ENCODE assay signal across 1 cellular context in genomic region chr17:47830991-47831933, GRCh38.
A peak's percentile ranks its signal among the peaks of the same experiment; 100 is the strongest.
TF ChIP-seq lines count a peak whose summit lies in the region.

A gene with protein sequence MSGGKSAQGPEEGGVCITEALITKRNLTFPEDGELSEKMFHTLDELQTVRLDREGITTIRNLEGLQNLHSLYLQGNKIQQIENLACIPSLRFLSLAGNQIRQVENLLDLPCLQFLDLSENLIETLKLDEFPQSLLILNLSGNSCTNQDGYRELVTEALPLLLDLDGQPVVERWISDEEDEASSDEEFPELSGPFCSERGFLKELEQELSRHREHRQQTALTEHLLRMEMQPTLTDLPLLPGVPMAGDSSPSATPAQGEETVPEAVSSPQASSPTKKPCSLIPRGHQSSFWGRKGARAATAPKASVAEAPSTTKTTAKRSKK (plus strand): TSS chr17:47831670. CDS start chr17:47831990, 320 bp downstream.
MRPL10 (minus strand) TSS chr17:47831541; CDS start chr17:47831511, 30 bp downstream.

TF ChIP-seq in HepG2, 621 proteins besides CTCF, POLR2A, EP300 and RAD21 (continues in another document):
- TF ChIP-seq SUZ12 (IDR thresholded peaks at IDR 0.05; ENCODE audit: low read depth, low read length) (peak; percentile 40), KAT8 (CRISPR knock-in tag; IDR thresholded peaks at IDR 0.05) (peak; percentile 99), TAF1 (CRISPR knock-in tag; IDR thresholded peaks at IDR 0.05) (peak; percentile 96), YEATS4 (CRISPR knock-in tag; IDR thresholded peaks at IDR 0.05; ENCODE audit: borderline replicate concordance) (peak; percentile 75), SMC3 (IDR thresholded peaks at IDR 0.05; ENCODE audit: low read length) (peak; percentile 43), SALL1 (CRISPR knock-in tag; IDR thresholded peaks at IDR 0.05) (peak; percentile 93), SMAD3 (CRISPR knock-in tag; IDR thresholded peaks at IDR 0.05) (peak; percentile 90), POLR2AphosphoS5 (IDR thresholded peaks at IDR 0.05; ENCODE audit: low read depth, low read length) (peak; percentile 96), ZNF33B (CRISPR knock-in tag; IDR thresholded peaks at IDR 0.05) (peak; percentile 21; the same call in 1 of the 2 replicates), STAT6 (CRISPR knock-in tag; IDR thresholded peaks at IDR 0.05; ENCODE audit: borderline replicate concordance) (peak; percentile 74; the same call in 1 of the 2 replicates), ZNF749 (CRISPR knock-in tag; IDR thresholded peaks at IDR 0.05; ENCODE audit: borderline replicate concordance) (no peak), ZNF263 (CRISPR knock-in tag; IDR thresholded peaks at IDR 0.05) (peak; percentile 55; the same call in 1 of the 2 replicates), ETV6 (CRISPR knock-in tag; conservative IDR thresholded peaks at IDR 0.05) (peak; percentile 38; the same call in 1 of the 2 replicates), HCFC1 (IDR thresholded peaks at IDR 0.05; ENCODE audit: low read depth, low read length) (peak; percentile 68), ZFX (CRISPR knock-in tag; IDR thresholded peaks at IDR 0.05; ENCODE audit: low read depth) (peak; percentile 86), TSC22D2 (CRISPR knock-in tag; IDR thresholded peaks at IDR 0.05; ENCODE audit: borderline replicate concordance) (0 out of 2 replicates have a peak, but pooled peaks have one; percentile 67), NRL (CRISPR knock-in tag; IDR thresholded peaks at IDR 0.05; ENCODE audit: borderline replicate concordance) (peak; percentile 86; the same call in 1 of the 2 replicates), GRHL1 (CRISPR knock-in tag; conservative IDR thresholded peaks at IDR 0.05) (no peak), TP53 (CRISPR knock-in tag; conservative IDR thresholded peaks at IDR 0.05) (no peak), ETV5 (CRISPR knock-in tag; IDR thresholded peaks at IDR 0.05; ENCODE audit: borderline replicate concordance) (peak; percentile 100), ZNF564 (CRISPR knock-in tag; IDR thresholded peaks at IDR 0.05) (no peak), PRDM15 (CRISPR knock-in tag; IDR thresholded peaks at IDR 0.05) (no peak), ZNF577 (CRISPR knock-in tag; IDR thresholded peaks at IDR 0.05; ENCODE audit: borderline replicate concordance, low read depth) (no peak), ZNF546 (CRISPR knock-in tag; conservative IDR thresholded peaks at IDR 0.05) (no peak), PCBP1 (IDR thresholded peaks at IDR 0.05; ENCODE audit: borderline replicate concordance, low read depth, low read length) (0 out of 2 replicates have a peak, but pooled peaks have one; percentile 66), JUNB (CRISPR knock-in tag; IDR thresholded peaks at IDR 0.05; ENCODE audit: borderline replicate concordance) (no peak), SIX1 (CRISPR knock-in tag; IDR thresholded peaks at IDR 0.05; ENCODE audit: borderline replicate concordance) (peak; percentile 24; the same call in 1 of the 2 replicates), NCOA5 (CRISPR knock-in tag; IDR thresholded peaks at IDR 0.05) (no peak), SCMH1 (CRISPR knock-in tag; IDR thresholded peaks at IDR 0.05; ENCODE audit: borderline replicate concordance) (no peak), REPIN1 (CRISPR knock-in tag; IDR thresholded peaks at IDR 0.05; ENCODE audit: borderline replicate concordance, low read depth) (peak; percentile 94), ZBTB20 (CRISPR knock-in tag; IDR thresholded peaks at IDR 0.05; ENCODE audit: borderline replicate concordance, low read depth) (peak; percentile 80; the same call in 1 of the 2 replicates), BRD4 (CRISPR knock-in tag; IDR thresholded peaks at IDR 0.05) (peak; percentile 89; the same call in 1 of the 2 replicates), MXD4 (CRISPR knock-in tag; IDR thresholded peaks at IDR 0.05) (peak; percentile 91), CEBPZ (IDR thresholded peaks at IDR 0.05; ENCODE audit: low read length) (no peak)
- TF ChIP-seq, protein P1, sequence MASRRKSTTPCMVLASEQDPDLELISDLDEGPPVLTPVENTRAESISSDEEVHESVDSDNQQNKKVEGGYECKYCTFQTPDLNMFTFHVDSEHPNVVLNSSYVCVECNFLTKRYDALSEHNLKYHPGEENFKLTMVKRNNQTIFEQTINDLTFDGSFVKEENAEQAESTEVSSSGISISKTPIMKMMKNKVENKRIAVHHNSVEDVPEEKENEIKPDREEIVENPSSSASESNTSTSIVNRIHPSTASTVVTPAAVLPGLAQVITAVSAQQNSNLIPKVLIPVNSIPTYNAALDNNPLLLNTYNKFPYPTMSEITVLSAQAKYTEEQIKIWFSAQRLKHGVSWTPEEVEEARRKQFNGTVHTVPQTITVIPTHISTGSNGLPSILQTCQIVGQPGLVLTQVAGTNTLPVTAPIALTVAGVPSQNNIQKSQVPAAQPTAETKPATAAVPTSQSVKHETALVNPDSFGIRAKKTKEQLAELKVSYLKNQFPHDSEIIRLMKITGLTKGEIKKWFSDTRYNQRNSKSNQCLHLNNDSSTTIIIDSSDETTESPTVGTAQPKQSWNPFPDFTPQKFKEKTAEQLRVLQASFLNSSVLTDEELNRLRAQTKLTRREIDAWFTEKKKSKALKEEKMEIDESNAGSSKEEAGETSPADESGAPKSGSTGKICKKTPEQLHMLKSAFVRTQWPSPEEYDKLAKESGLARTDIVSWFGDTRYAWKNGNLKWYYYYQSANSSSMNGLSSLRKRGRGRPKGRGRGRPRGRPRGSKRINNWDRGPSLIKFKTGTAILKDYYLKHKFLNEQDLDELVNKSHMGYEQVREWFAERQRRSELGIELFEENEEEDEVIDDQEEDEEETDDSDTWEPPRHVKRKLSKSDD (CRISPR knock-in tag; IDR thresholded peaks at IDR 0.05; ENCODE audit: low read depth): no peak
- TF ChIP-seq, protein P2, sequence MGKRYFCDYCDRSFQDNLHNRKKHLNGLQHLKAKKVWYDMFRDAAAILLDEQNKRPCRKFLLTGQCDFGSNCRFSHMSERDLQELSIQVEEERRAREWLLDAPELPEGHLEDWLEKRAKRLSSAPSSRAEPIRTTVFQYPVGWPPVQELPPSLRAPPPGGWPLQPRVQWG (CRISPR knock-in tag; IDR thresholded peaks at IDR 0.05; ENCODE audit: borderline replicate concordance, low read depth): no peak
- TF ChIP-seq, protein P3, sequence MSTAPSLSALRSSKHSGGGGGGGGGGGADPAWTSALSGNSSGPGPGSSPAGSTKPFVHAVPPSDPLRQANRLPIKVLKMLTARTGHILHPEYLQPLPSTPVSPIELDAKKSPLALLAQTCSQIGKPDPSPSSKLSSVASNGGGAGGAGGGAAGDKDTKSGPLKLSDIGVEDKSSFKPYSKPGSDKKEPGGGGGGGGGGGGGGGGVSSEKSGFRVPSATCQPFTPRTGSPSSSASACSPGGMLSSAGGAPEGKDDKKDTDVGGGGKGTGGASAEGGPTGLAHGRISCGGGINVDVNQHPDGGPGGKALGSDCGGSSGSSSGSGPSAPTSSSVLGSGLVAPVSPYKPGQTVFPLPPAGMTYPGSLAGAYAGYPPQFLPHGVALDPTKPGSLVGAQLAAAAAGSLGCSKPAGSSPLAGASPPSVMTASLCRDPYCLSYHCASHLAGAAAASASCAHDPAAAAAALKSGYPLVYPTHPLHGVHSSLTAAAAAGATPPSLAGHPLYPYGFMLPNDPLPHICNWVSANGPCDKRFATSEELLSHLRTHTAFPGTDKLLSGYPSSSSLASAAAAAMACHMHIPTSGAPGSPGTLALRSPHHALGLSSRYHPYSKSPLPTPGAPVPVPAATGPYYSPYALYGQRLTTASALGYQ (CRISPR knock-in tag; IDR thresholded peaks at IDR 0.05): no peak
- TF ChIP-seq, protein P4, sequence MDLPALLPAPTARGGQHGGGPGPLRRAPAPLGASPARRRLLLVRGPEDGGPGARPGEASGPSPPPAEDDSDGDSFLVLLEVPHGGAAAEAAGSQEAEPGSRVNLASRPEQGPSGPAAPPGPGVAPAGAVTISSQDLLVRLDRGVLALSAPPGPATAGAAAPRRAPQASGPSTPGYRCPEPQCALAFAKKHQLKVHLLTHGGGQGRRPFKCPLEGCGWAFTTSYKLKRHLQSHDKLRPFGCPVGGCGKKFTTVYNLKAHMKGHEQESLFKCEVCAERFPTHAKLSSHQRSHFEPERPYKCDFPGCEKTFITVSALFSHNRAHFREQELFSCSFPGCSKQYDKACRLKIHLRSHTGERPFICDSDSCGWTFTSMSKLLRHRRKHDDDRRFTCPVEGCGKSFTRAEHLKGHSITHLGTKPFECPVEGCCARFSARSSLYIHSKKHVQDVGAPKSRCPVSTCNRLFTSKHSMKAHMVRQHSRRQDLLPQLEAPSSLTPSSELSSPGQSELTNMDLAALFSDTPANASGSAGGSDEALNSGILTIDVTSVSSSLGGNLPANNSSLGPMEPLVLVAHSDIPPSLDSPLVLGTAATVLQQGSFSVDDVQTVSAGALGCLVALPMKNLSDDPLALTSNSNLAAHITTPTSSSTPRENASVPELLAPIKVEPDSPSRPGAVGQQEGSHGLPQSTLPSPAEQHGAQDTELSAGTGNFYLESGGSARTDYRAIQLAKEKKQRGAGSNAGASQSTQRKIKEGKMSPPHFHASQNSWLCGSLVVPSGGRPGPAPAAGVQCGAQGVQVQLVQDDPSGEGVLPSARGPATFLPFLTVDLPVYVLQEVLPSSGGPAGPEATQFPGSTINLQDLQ (CRISPR knock-in tag; IDR thresholded peaks at IDR 0.05): peak; percentile 93; the same call in 1 of the 2 replicates
